Comparison of ENCODE assay signal across 32 cellular contexts in genomic region chr6:161462148-161462547, GRCh38.
DNase-seq lines count a peak whose midpoint lies in the region; ATAC-seq, FAIRE-seq and TF ChIP-seq lines count a peak whose summit lies in the region.
"Had no signal": no experiment of that assay in that cellular context is flagged by ENCODE, and none has a peak within 500 bp of the region (broad histone marks: within the 10 kb centered on the region; RNA-seq: fewer than 3 reads in every experiment).

No MANE protein-coding gene starts in this region.

- H3K4me2 ChIP-seq in PC-3 (ENCODE audit: low read length) (peak overlapping the region; percentile 27; the same call in 1 of the 2 replicates), astrocyte (ENCODE audit: low read length) (no peak overlapping the region)
- H3K4me2 ChIP-seq: GM23338, smooth muscle cell had no signal

- ATAC-seq in PC-3: no peak
- ATAC-seq in GM19395 (IDR thresholded peaks at IDR 0.05; ENCODE audit: unreplicated experiment): no peak
- ATAC-seq: activated CD4-positive, CD25-positive, alpha-beta regulatory T cell treated with anti-CD3 and anti-CD28 coated beads, Interleukin-2, amount 50 U/mL, for 24 hours; GM23338; left ventricle myocardium superior had no signal

- H3K36me3 ChIP-seq in PC-3 (ENCODE audit: low read depth, low read length) (no peaks in the 10 kb centered on the region), astrocyte (ENCODE audit: insufficient read depth, low read length) (no peaks in the 10 kb centered on the region)
- H3K36me3 ChIP-seq: Peyer's patch, right atrium auricular region, SJSA1, upper lobe of left lung had no signal

- H3K79me2 ChIP-seq in PC-3 (ENCODE audit: low read length): no peaks in the 10 kb centered on the region
- no peaks in the 10 kb centered on the region for H3K79me2 ChIP-seq in astrocyte (ENCODE audit: insufficient read depth, low read length)

- H3K27me3 ChIP-seq in PC-3 (ENCODE audit: low read length) (no peaks in the 10 kb centered on the region), astrocyte (ENCODE audit: insufficient read depth, low read length) (no peaks in the 10 kb centered on the region)
- H3K27me3 ChIP-seq: Peyer's patch, right atrium auricular region, SJSA1, upper lobe of left lung had no signal

- TF ChIP-seq CTCF in PC-3 (conservative IDR thresholded peaks at IDR 0.05; ENCODE audit: low read depth, low read length) (no peak), astrocyte (IDR thresholded peaks at IDR 0.05; ENCODE audit: insufficient read depth, low read depth, low read length) (no peak)

- intact Hi-C loops in PC-3 (cut with micrococcal nuclease): no loop called here

- no peaks in the 10 kb centered on the region for H3K27me3 Mint-ChIP-seq in astrocyte (ENCODE audit: low read depth, unreplicated experiment)
- no peaks in the 10 kb centered on the region for H3K27me3 Mint-ChIP-seq in activated T-cell treated with anti-CD3 and anti-CD28 coated beads, Interleukin-2, amount 50 U/mL, for 24 hours
- H3K27me3 Mint-ChIP-seq: activated CD4-positive, alpha-beta memory T cell treated with anti-CD3 and anti-CD28 coated beads for 36 hours had no signal

- CTCF ChIA-PET in PC-3 (lab: Charles Lee): no interaction called here

- FAIRE-seq in astrocyte (lab: Jason Lieb, UNC): no peak
- FAIRE-seq: islet of Langerhans, TTC549 had no signal

- peak; percentile 50 for DNase-seq in ELR (ENCODE audit: low read depth)
- DNase-seq in PC-3: peak; percentile 81
- peak; percentile 64 for DNase-seq in astrocyte (ENCODE audit: low read depth)
- DNase-seq in kidney tubule cell (ENCODE audit: low spot score): peak; percentile 92
- DNase-seq in SHP77 (lab: John Stamatoyannopoulos, UW): no peak
- DNase-seq in activated T-cell treated with anti-CD3 and anti-CD28 coated beads, Interleukin-2, amount 50 U/mL, for 24 hours: no peak
- no peak for DNase-seq in NCI-H510A (lab: John Stamatoyannopoulos, UW)
- DNase-seq: activated CD4-positive, alpha-beta memory T cell treated with anti-CD3 and anti-CD28 coated beads for 36 hours; activated CD8-positive, alpha-beta memory T cell treated with anti-CD3 and anti-CD28 coated beads, Interleukin-2, amount 50 U/mL, for 4 hours; activated naive CD4-positive, alpha-beta T cell treated with anti-CD3 and anti-CD28 coated beads, Interleukin-2, amount 50 U/mL, for 16 hours; C1 segment of cervical spinal cord; COR-L47; glutamatergic neuron; HFFc6; left ventricle myocardium superior; NCI-H1105 treated with DMSO at 0.1 percent for 48 hours; NCI-H1930; NCI-H2171 treated with DMSO at 0.1 percent for 48 hours; NCI-H526; Peyer's patch; stimulated activated naive CD4-positive, alpha-beta T cell; upper lobe of left lung had no signal

- H3K27ac ChIP-seq in PC-3 (ENCODE audit: low read length): no peak overlapping the region
- no peak overlapping the region for H3K27ac ChIP-seq in astrocyte (ENCODE audit: low read depth, low read length)
- H3K27ac ChIP-seq: Peyer's patch, right atrium auricular region, SJSA1, upper lobe of left lung had no signal

- POLR2A ChIA-PET in PC-3 (lab: Charles Lee; ENCODE audit: unreplicated experiment): no interaction called here

- H3K4me3 ChIP-seq in PC-3 (ENCODE audit: low read length): no peak overlapping the region
- H3K4me3 ChIP-seq in astrocyte (ENCODE audit: insufficient read depth, low read depth, low read length): no peak overlapping the region
- H3K4me3 ChIP-seq: GM23338, Peyer's patch, right atrium auricular region, SJSA1, smooth muscle cell, upper lobe of left lung had no signal

- no peaks in the 10 kb centered on the region for H3K9me2 ChIP-seq in PC-3 (replicated peaks; ENCODE audit: low read length)

- H3F3A ChIP-seq in PC-3 (ENCODE audit: low read length, unreplicated experiment): no peaks in the 10 kb centered on the region

- H3K9me3 ChIP-seq in PC-3 (ENCODE audit: low read length) (no peaks in the 10 kb centered on the region), astrocyte (ENCODE audit: insufficient read depth, low read depth, low read length) (no peaks in the 10 kb centered on the region)
- H3K9me3 ChIP-seq: Peyer's patch, right atrium auricular region, SJSA1, upper lobe of left lung had no signal

- peaks cover 19% of the 10 kb centered on the region; the same call in 1 of the 2 replicates for H3K4me1 ChIP-seq in PC-3 (ENCODE audit: insufficient read depth, low read length)
- no peaks in the 10 kb centered on the region for H3K4me1 ChIP-seq in astrocyte (ENCODE audit: insufficient read depth, low read length)
- H3K4me1 ChIP-seq: Peyer's patch, right atrium auricular region, SJSA1, upper lobe of left lung had no signal

- no peaks in the 10 kb centered on the region for H4K20me1 ChIP-seq in PC-3 (ENCODE audit: low read length)
- H4K20me1 ChIP-seq in astrocyte (ENCODE audit: insufficient read depth, low read length): no peaks in the 10 kb centered on the region

- no peak overlapping the region for H3K27ac Mint-ChIP-seq in astrocyte (ENCODE audit: unreplicated experiment)
- H3K27ac Mint-ChIP-seq in activated T-cell treated with anti-CD3 and anti-CD28 coated beads, Interleukin-2, amount 50 U/mL, for 24 hours: no peak overlapping the region
- H3K27ac Mint-ChIP-seq: activated CD4-positive, alpha-beta memory T cell treated with anti-CD3 and anti-CD28 coated beads for 36 hours; activated T-helper 2 cell treated with anti-CD3 and anti-CD28 coated beads, Interferon-gamma antibody, Interleukin-2, Interleukin-4, amounts not matched to agents 10 μg/mL and 5 μg/mL and 100 μg/mL, durations not matched to agents 14 hours and 24 hours and 36 hours; GM23338; HFFc6; T-helper 1 cell treated with Interleukin-12 subunit alpha and Interleukin-12 subunit beta and Interleukin-4 antibody, amounts not matched to agents 30 μg/mL and 1 μg/mL, for 36 hours had no signal

- H3K9me3 Mint-ChIP-seq in astrocyte (ENCODE audit: unreplicated experiment): peaks cover 2% of the 10 kb centered on the region
- no peaks in the 10 kb centered on the region for H3K9me3 Mint-ChIP-seq in activated T-cell treated with anti-CD3 and anti-CD28 coated beads, Interleukin-2, amount 50 U/mL, for 24 hours
- H3K9me3 Mint-ChIP-seq: activated CD4-positive, alpha-beta memory T cell treated with anti-CD3 and anti-CD28 coated beads for 36 hours; activated T-helper 2 cell treated with anti-CD3 and anti-CD28 coated beads, Interferon-gamma antibody, Interleukin-2, Interleukin-4, amounts not matched to agents 10 μg/mL and 5 μg/mL and 100 μg/mL, durations not matched to agents 14 hours and 24 hours and 36 hours; GM23338; T-helper 1 cell treated with Interleukin-12 subunit alpha and Interleukin-12 subunit beta and Interleukin-4 antibody, amounts not matched to agents 30 μg/mL and 1 μg/mL, for 36 hours had no signal

- H3K9ac ChIP-seq in PC-3 (ENCODE audit: low read length): no peak overlapping the region
- H3K9ac ChIP-seq in astrocyte (ENCODE audit: low read length): no peak overlapping the region

- H2AFZ ChIP-seq in PC-3 (ENCODE audit: low read length): no peak overlapping the region
- no peak overlapping the region for H2AFZ ChIP-seq in astrocyte (ENCODE audit: low read depth, low read length)
- H2AFZ ChIP-seq: GM23338 had no signal

- H3K4me1 Mint-ChIP-seq in astrocyte (ENCODE audit: low read depth, unreplicated experiment): peaks cover 9% of the 10 kb centered on the region
- H3K4me1 Mint-ChIP-seq in activated T-cell treated with anti-CD3 and anti-CD28 coated beads, Interleukin-2, amount 50 U/mL, for 24 hours (ENCODE audit: low read depth): peaks cover 8% of the 10 kb centered on the region
- H3K4me1 Mint-ChIP-seq: GM23338 had no signal

- H3K36me3 Mint-ChIP-seq in astrocyte (ENCODE audit: low read depth, unreplicated experiment): no peaks in the 10 kb centered on the region
- H3K36me3 Mint-ChIP-seq in activated T-cell treated with anti-CD3 and anti-CD28 coated beads, Interleukin-2, amount 50 U/mL, for 24 hours (ENCODE audit: low read depth): no peaks in the 10 kb centered on the region
- H3K36me3 Mint-ChIP-seq: activated CD4-positive, alpha-beta memory T cell treated with anti-CD3 and anti-CD28 coated beads for 36 hours had no signal

- BruUV-seq in PC-3 (replicated peaks; lab: Mats Ljungman, UMichigan): no TSS peak

- no peak overlapping the region for H3K4me3 Mint-ChIP-seq in astrocyte (ENCODE audit: unreplicated experiment)
- no peak overlapping the region for H3K4me3 Mint-ChIP-seq in activated T-cell treated with anti-CD3 and anti-CD28 coated beads, Interleukin-2, amount 50 U/mL, for 24 hours
- H3K4me3 Mint-ChIP-seq: activated CD4-positive, alpha-beta memory T cell treated with anti-CD3 and anti-CD28 coated beads for 36 hours; GM23338; HFFc6; T-helper 1 cell treated with Interleukin-12 subunit alpha and Interleukin-12 subunit beta and Interleukin-4 antibody, amounts not matched to agents 30 μg/mL and 1 μg/mL, for 36 hours had no signal

Comparison
In these comparisons a context has a peak if more than half of its experiments do, and no peak if none do; other contexts are left out.
1. DNase-seq: peak in ELR (single experiment), PC-3 (single experiment), astrocyte (single experiment) and kidney tubule cell (single experiment); none in SHP77 (0 of 2), activated T-cell treated with anti-CD3 and anti-CD28 coated beads, Interleukin-2, amount 50 U/mL, for 24 hours (single experiment) and NCI-H510A (single experiment).